In the genomic region with DNA sequence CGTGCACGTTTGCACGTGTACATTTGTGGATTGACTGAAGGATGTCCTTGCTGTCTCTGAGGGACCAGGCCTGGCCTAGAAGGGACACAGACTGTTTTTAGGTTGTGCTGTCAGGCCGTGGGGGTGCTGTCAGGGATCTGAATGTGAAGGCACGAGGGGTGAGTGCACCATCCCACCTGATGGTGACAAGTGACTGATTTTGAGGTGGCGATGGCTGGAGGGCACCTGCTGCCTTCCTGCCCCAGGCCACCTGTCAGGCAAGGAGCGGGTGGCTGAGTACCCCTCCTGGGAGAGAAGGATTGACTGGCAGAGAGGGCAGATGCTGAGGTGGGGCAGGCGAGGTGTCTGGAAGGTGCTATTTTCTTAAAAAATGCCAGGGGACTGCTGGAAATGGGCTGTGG, we compare ENCODE assay signal across 17 cellular contexts. TPM values are rescaled to one million over a fixed set of nuclear protein-coding genes. Genes with fewer than 3 reads are reported as not detected.
"Had no signal": no experiment of that assay in that cellular context is flagged by ENCODE, and none has a peak within 500 bp of the region (broad histone marks: within the 10 kb centered on the region; RNA-seq: fewer than 3 reads in every experiment).

No MANE protein-coding gene starts in this region.

- H3K9me3 ChIP-seq: lower lobe of right lung, suprapubic skin had no signal

- H3K27me3 Mint-ChIP-seq: activated CD4-positive, alpha-beta T cell treated with anti-CD3 and anti-CD28 coated beads, Interleukin-2, amount 10 ng/mL, durations not matched to agents 7 days and 5 days; activated T-cell treated with anti-CD3 and anti-CD28 coated beads, Interleukin-2, amount 50 U/mL, for 24 hours had no signal

- H3K4me3 Mint-ChIP-seq: activated CD4-positive, alpha-beta T cell treated with anti-CD3 and anti-CD28 coated beads, Interleukin-2, amount 10 ng/mL, durations not matched to agents 7 days and 5 days; activated CD8-positive, alpha-beta T cell treated with anti-CD3 and anti-CD28 coated beads, Interleukin-2, amount 10 ng/mL, durations not matched to agents 7 days and 5 days; activated T-cell treated with anti-CD3 and anti-CD28 coated beads, Interleukin-2, amount 50 U/mL, for 24 hours; effector memory CD8-positive, alpha-beta T cell; nephron; stimulated activated naive CD8-positive, alpha-beta T cell treated with anti-CD3 and anti-CD28 coated beads, Interleukin-15, amount 100 ng/mL, for 72 hours had no signal

- H3K4me2 ChIP-seq: hepatocyte had no signal

- H3K27ac Mint-ChIP-seq: activated CD4-positive, alpha-beta T cell treated with anti-CD3 and anti-CD28 coated beads, Interleukin-2, amount 10 ng/mL, durations not matched to agents 7 days and 5 days; activated CD8-positive, alpha-beta T cell treated with anti-CD3 and anti-CD28 coated beads, Interleukin-2, amount 10 ng/mL, durations not matched to agents 7 days and 5 days; activated T-cell treated with anti-CD3 and anti-CD28 coated beads, Interleukin-2, amount 50 U/mL, for 24 hours; effector memory CD8-positive, alpha-beta T cell; nephron; stimulated activated naive CD8-positive, alpha-beta T cell treated with anti-CD3 and anti-CD28 coated beads, Interleukin-15, amount 100 ng/mL, for 72 hours had no signal

- H3K9me3 Mint-ChIP-seq: activated CD4-positive, alpha-beta T cell treated with anti-CD3 and anti-CD28 coated beads, Interleukin-2, amount 10 ng/mL, durations not matched to agents 7 days and 5 days; activated naive CD4-positive, alpha-beta T cell treated with anti-CD3 and anti-CD28 coated beads, Interleukin-2, amount 50 U/mL, for 72 hours; activated T-cell treated with anti-CD3 and anti-CD28 coated beads, Interleukin-2, amount 50 U/mL, for 24 hours; effector memory CD8-positive, alpha-beta T cell; nephron; stimulated activated naive CD8-positive, alpha-beta T cell treated with anti-CD3 and anti-CD28 coated beads, Interleukin-15, amount 100 ng/mL, for 72 hours had no signal

- H3K4me3 ChIP-seq: cardiac muscle cell, hepatocyte, lower lobe of right lung, suprapubic skin had no signal

- H3K36me3 ChIP-seq: cardiac muscle cell, lower lobe of right lung, suprapubic skin had no signal

- DNase-seq: activated CD4-positive, alpha-beta T cell treated with anti-CD3 and anti-CD28 coated beads, Interleukin-2, amount 10 ng/mL, durations not matched to agents 7 days and 5 days; activated CD8-positive, alpha-beta T cell treated with anti-CD3 and anti-CD28 coated beads, Interleukin-2, amount 10 ng/mL, durations not matched to agents 7 days and 5 days; activated gamma-delta T cell; effector memory CD8-positive, alpha-beta T cell; foreskin fibroblast; left cardiac atrium; lower lobe of right lung; retina; stimulated activated naive CD8-positive, alpha-beta T cell treated with anti-CD3 and anti-CD28 coated beads, Interleukin-15, amount 100 ng/mL, for 72 hours had no signal

- H3K27ac ChIP-seq: cardiac muscle cell, lower lobe of right lung, suprapubic skin had no signal

- H3K4me1 ChIP-seq: lower lobe of right lung, suprapubic skin had no signal

- H2AFZ ChIP-seq: hepatocyte had no signal

- H3K36me3 Mint-ChIP-seq: activated naive CD4-positive, alpha-beta T cell treated with anti-CD3 and anti-CD28 coated beads, Interleukin-2, amount 50 U/mL, for 72 hours had no signal

- H3K27me3 ChIP-seq: cardiac muscle cell, hepatocyte, suprapubic skin had no signal

- ATAC-seq: activated CD8-positive, alpha-beta T cell treated with anti-CD3 and anti-CD28 coated beads, Interleukin-2, amount 10 ng/mL, durations not matched to agents 7 days and 5 days; activated naive CD4-positive, alpha-beta T cell treated with anti-CD3 and anti-CD28 coated beads, Interleukin-2, amount 50 U/mL, for 72 hours; effector memory CD8-positive, alpha-beta T cell; lower lobe of right lung; stimulated activated naive CD8-positive, alpha-beta T cell treated with anti-CD3 and anti-CD28 coated beads, Interleukin-15, amount 100 ng/mL, for 72 hours had no signal

RNA-seq across cellular contexts. Expression of a gene that starts 1.2 kb away (rescaled TPM):
- total RNA-seq: activated CD8-positive, alpha-beta T cell treated with anti-CD3 and anti-CD28 coated beads, Interleukin-2, amount 10 ng/mL, durations not matched to agents 7 days and 5 days; cardiac muscle cell; chondrocyte; hepatocyte; skeletal muscle tissue had no signal
- polyA plus RNA-seq: cardiac muscle cell, hepatocyte had no signal
